In the genomic region with DNA sequence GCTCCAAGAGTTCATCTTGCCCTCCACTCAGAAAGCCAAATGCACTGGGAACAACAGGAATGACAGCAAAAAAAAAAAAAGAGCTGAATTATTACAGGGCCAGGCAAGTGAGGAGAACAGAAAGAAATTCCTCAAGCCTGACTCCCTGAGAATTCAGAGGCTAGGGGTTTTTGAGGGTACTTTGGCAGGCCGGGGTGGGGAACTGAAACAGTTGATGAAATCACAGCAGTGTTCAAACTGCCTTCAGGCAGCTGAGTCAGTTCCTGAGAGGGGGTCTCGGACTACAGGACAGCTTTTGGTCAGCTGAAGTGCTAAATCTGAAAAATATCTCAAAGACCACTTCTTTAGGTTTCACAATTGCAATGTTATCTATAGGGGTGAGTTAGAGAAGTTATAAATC, we compare ENCODE assay signal across 28 cellular contexts.
A peak's percentile ranks its signal among the peaks of the same experiment; 100 is the strongest.
DNase-seq lines count a peak whose midpoint lies in the region; ATAC-seq, FAIRE-seq and TF ChIP-seq lines count a peak whose summit lies in the region.
"Had no signal": no experiment of that assay in that cellular context is flagged by ENCODE, and none has a peak within 500 bp of the region (broad histone marks: within the 10 kb centered on the region; RNA-seq: fewer than 3 reads in every experiment).

No MANE protein-coding gene starts in this region.

- H3K27ac ChIP-seq in astrocyte (ENCODE audit: low read depth, low read length) (no peak overlapping the region), caudate nucleus (ENCODE audit: low read depth, low read length) (no peak overlapping the region)
- H3K27ac ChIP-seq: esophagus squamous epithelium, heart right ventricle, psoas muscle had no signal

- no peak overlapping the region for H3K4me2 ChIP-seq in astrocyte (ENCODE audit: low read length)
- H3K4me2 ChIP-seq: SK-N-SH had no signal

- H3K27me3 ChIP-seq in astrocyte (ENCODE audit: insufficient read depth, low read length), result no peaks in the 10 kb centered on the region
- H3K27me3 ChIP-seq: esophagus squamous epithelium, heart right ventricle, MG63 had no signal

- no peak overlapping the region for H3K4me3 Mint-ChIP-seq in HFFc6
- H3K4me3 Mint-ChIP-seq in astrocyte (ENCODE audit: unreplicated experiment), result no peak overlapping the region
- H3K4me3 Mint-ChIP-seq: WTC11 had no signal

- FAIRE-seq in astrocyte (lab: Jason Lieb, UNC), result no peak
- FAIRE-seq: kidney had no signal

- no peaks in the 10 kb centered on the region for H3K9me3 ChIP-seq in astrocyte (ENCODE audit: insufficient read depth, low read depth, low read length)
- H3K9me3 ChIP-seq: esophagus squamous epithelium, heart right ventricle, MG63, psoas muscle, SK-N-SH had no signal

- no peak for TF ChIP-seq CTCF in HFFc6 (IDR thresholded peaks at IDR 0.05)
- TF ChIP-seq CTCF in astrocyte (IDR thresholded peaks at IDR 0.05; ENCODE audit: insufficient read depth, low read depth, low read length), result no peak

- H3K4me3 ChIP-seq in astrocyte (ENCODE audit: insufficient read depth, low read depth, low read length), result no peak overlapping the region
- H3K4me3 ChIP-seq: esophagus squamous epithelium, heart right ventricle, MG63, psoas muscle had no signal

- H3K36me3 Mint-ChIP-seq in HFFc6 (ENCODE audit: low read depth) (peaks cover 25% of the 10 kb centered on the region), astrocyte (ENCODE audit: low read depth, unreplicated experiment) (peaks cover 2% of the 10 kb centered on the region)

- no peaks in the 10 kb centered on the region for H3K4me1 ChIP-seq in astrocyte (ENCODE audit: insufficient read depth, low read length)
- H3K4me1 ChIP-seq: heart right ventricle, psoas muscle had no signal

- peaks cover 2% of the 10 kb centered on the region; the same call in 1 of the 2 replicates for H3K27me3 Mint-ChIP-seq in HFFc6 (ENCODE audit: insufficient read depth)
- H3K27me3 Mint-ChIP-seq in astrocyte (ENCODE audit: low read depth, unreplicated experiment), result no peaks in the 10 kb centered on the region

- peak overlapping the region; percentile 18; the same call in 1 of the 2 replicates for H3K27ac Mint-ChIP-seq in HFFc6
- peak overlapping the region; percentile 73 for H3K27ac Mint-ChIP-seq in astrocyte (ENCODE audit: unreplicated experiment)
- H3K27ac Mint-ChIP-seq: WTC11 had no signal

- no peak overlapping the region for H3K9ac ChIP-seq in astrocyte (ENCODE audit: low read length)
- H3K9ac ChIP-seq: SK-N-SH had no signal

- no peaks in the 10 kb centered on the region for H4K20me1 ChIP-seq in astrocyte (ENCODE audit: insufficient read depth, low read length)

- H3K4me1 Mint-ChIP-seq in HFFc6 (ENCODE audit: low read depth), result peaks cover 7% of the 10 kb centered on the region
- peaks cover 11% of the 10 kb centered on the region for H3K4me1 Mint-ChIP-seq in astrocyte (ENCODE audit: low read depth, unreplicated experiment)
- H3K4me1 Mint-ChIP-seq: WTC11 had no signal

- H3K9me3 Mint-ChIP-seq in HFFc6 (no peaks in the 10 kb centered on the region), astrocyte (ENCODE audit: unreplicated experiment) (no peaks in the 10 kb centered on the region)

- H2AFZ ChIP-seq in astrocyte (ENCODE audit: low read depth, low read length), result no peak overlapping the region

- H3K79me2 ChIP-seq in astrocyte (ENCODE audit: insufficient read depth, low read length), result no peaks in the 10 kb centered on the region

- no peaks in the 10 kb centered on the region for H3K36me3 ChIP-seq in astrocyte (ENCODE audit: insufficient read depth, low read length)
- H3K36me3 ChIP-seq: esophagus squamous epithelium had no signal

- DNase-seq in HFFc6, result no peak
- peak; percentile 36 for DNase-seq in astrocyte (ENCODE audit: low read depth)
- peak; percentile 17 for DNase-seq in renal cortical epithelial cell (ENCODE audit: low read depth)
- DNase-seq in caudate nucleus (lab: John Stamatoyannopoulos, UW), result no peak
- DNase-seq in CD1c-positive myeloid dendritic cell (ENCODE audit: extremely low spot score), result no peak
- DNase-seq: activated CD4-positive, alpha-beta T cell treated with anti-CD3 and anti-CD28 coated beads, Interleukin-2, amount 50 U/mL, for 1 hour; activated effector memory CD4-positive, alpha-beta T cell treated with anti-CD3 and anti-CD28 coated beads, Interleukin-2, amount 50 U/mL, for 16 hours; activated T-cell treated with anti-CD3 and anti-CD28 coated beads, Interleukin-2, amount 50 U/mL, for 1 hour; C1 segment of cervical spinal cord; DMS79; esophagus squamous epithelium; foreskin melanocyte; GOT3; heart right ventricle; KG1; kidney; MG63; NCI-H1105; NCI-H187; NCI-H2171; NCI-H510A; nucleus accumbens; psoas muscle; SK-N-SH; stimulated activated CD4-positive, alpha-beta T cell treated with anti-CD3 and anti-CD28 coated beads, Interleukin-4, amount 100 ng/mL, for 24 hours had no signal

- ATAC-seq in GM18511 (IDR thresholded peaks at IDR 0.05; ENCODE audit: unreplicated experiment), result peak; percentile 48
- no peak for ATAC-seq in HG02870 (IDR thresholded peaks at IDR 0.05; ENCODE audit: unreplicated experiment)
- ATAC-seq: heart right ventricle, psoas muscle, WTC11 had no signal

Comparison
In these comparisons a context has a peak if more than half of its experiments do, and no peak if none do; other contexts are left out.
1. DNase-seq: peak in astrocyte (single experiment) and renal cortical epithelial cell (single experiment); none in HFFc6 (single experiment), caudate nucleus (0 of 61) and CD1c-positive myeloid dendritic cell (single experiment).